In genomic region chr19:55581145-55581827, GRCh38 we compare ENCODE assay signal across 8 cellular contexts. TPM values are rescaled to one million over a fixed set of nuclear protein-coding genes. Genes with fewer than 3 reads are reported as not detected.
DNase-seq lines count a peak whose midpoint lies in the region; ATAC-seq and TF ChIP-seq lines count a peak whose summit lies in the region.

No MANE protein-coding gene starts in this region.

- H3K9ac ChIP-seq in HCT116 (ENCODE audit: low read length) (peak overlapping the region; percentile 86), adipocyte (ENCODE audit: low read length) (peak overlapping the region; percentile 95)

- peaks cover 16% of the 10 kb centered on the region for H3K79me2 ChIP-seq in HCT116 (ENCODE audit: insufficient read depth, low read length)

- no TSS peak for BruUV-seq in HCT116 (replicated peaks; lab: Mats Ljungman, UMichigan)

- no peak for TF ChIP-seq CTCF in 22Rv1 (IDR thresholded peaks at IDR 0.05)
- TF ChIP-seq CTCF in HCT116 (IDR thresholded peaks at IDR 0.05 in 2 of 3, conservative IDR thresholded peaks at IDR 0.05 in 1 of 3; ENCODE audit: borderline replicate concordance in 1 of 3, insufficient read depth in 1 of 3, low read depth in 2 of 3, low read length in 2 of 3): no peak
- TF ChIP-seq CTCF in testis (IDR thresholded peaks at IDR 0.05): no peak

- H3K4me1 ChIP-seq in HCT116 (ENCODE audit: control insufficient read depth in 1 of 2, insufficient read depth in 2 of 2, low read length in 2 of 2) (peaks cover 7 to 14% of the 10 kb centered on the region in 2 experiments; a peak in 3 of 4 replicates), adipocyte (ENCODE audit: control insufficient read depth, insufficient read depth, low read length) (peaks cover 35% of the 10 kb centered on the region), testis (peaks cover 28% of the 10 kb centered on the region)

- no peak for DNase-seq in HCT116 (ENCODE audit: low read depth, low spot score)
- DNase-seq in adipocyte (ENCODE audit: low read depth): no peak
- no peak for DNase-seq in left colon
- DNase-seq in testis: peak; percentile 39
- no peak for DNase-seq in HuH-7.5 (ENCODE audit: low spot score)

- H3K36me3 ChIP-seq in HCT116 (ENCODE audit: control insufficient read depth in 1 of 2, insufficient read depth in 2 of 2, low read length in 2 of 2) (no peaks in the 10 kb centered on the region; a peak in 2 of 4 replicates), adipocyte (ENCODE audit: control insufficient read depth, insufficient read depth, low read length, severe bottlenecking) (peaks cover 10% of the 10 kb centered on the region), testis (ENCODE audit: low read depth, missing control alignments) (no peaks in the 10 kb centered on the region)

- CTCF ChIA-PET in HCT116 (lab: Charles Lee): no interaction called here

- no peaks in the 10 kb centered on the region for H3K9me2 ChIP-seq in HCT116 (ENCODE audit: insufficient read depth)

- intact Hi-C loops in HCT116 (cut with micrococcal nuclease): no loop called here
- intact Hi-C loops in left colon (cut with DNase I, micrococcal nuclease): no loop called here
- intact Hi-C loops in testis (cut with DNase I; ENCODE audit: low total_unique reads): no loop called here

- no peaks in the 10 kb centered on the region for H4K20me1 ChIP-seq in HCT116 (ENCODE audit: insufficient read depth)

- RAD21 ChIA-PET in HCT116 (lab: Charles Lee; ENCODE audit: low non-redundant PET in 1 of 2, low total read pairs in 2 of 2, uncharacterized antibody in 2 of 2, unreplicated experiment in 2 of 2): no interaction called here

- ATAC-seq in HCT116 (peak; percentile 58), left colon (peak; percentile 41), GM19324 (IDR thresholded peaks at IDR 0.05; ENCODE audit: low FRiP score, unreplicated experiment) (no peak), HG02623 (IDR thresholded peaks at IDR 0.05; ENCODE audit: unreplicated experiment) (no peak)

- peak overlapping the region; percentile 84 for H3K4me2 ChIP-seq in HCT116 (ENCODE audit: low read length)

- H3K4me3 ChIP-seq in HCT116 (replicated peaks in 1 of 2; ENCODE audit: low read depth in 1 of 2, low read length in 2 of 2) (peak overlapping the region; percentile 92 to 94), adipocyte (ENCODE audit: low read length) (peak overlapping the region; percentile 93), testis (peak overlapping the region; percentile 68 to 85)

- no peak overlapping the region for H2AFZ ChIP-seq in HCT116 (ENCODE audit: low read depth, low read length, poor library complexity, severe bottlenecking)

- 25 to 33% methylated on average over 12 of the region's 12 CpGs for WGBS in testis, 2 donors

- no peak for TF ChIP-seq RAD21 in HCT116 (IDR thresholded peaks at IDR 0.05; ENCODE audit: low read depth)

- POLR2A ChIA-PET in HCT116 (lab: Charles Lee): interaction anchor here (1.1 to 1.2 kb wide), 2 partner anchors 23 to 73 kb away, joined by 4 read pairs; partner anchors contain the start of gene U2AF2

- no peaks in the 10 kb centered on the region for H3K27me3 ChIP-seq in HCT116 (ENCODE audit: insufficient read depth, low read length)
- no peaks in the 10 kb centered on the region for H3K27me3 ChIP-seq in adipocyte (replicated peaks; ENCODE audit: control insufficient read depth, insufficient read depth, low read length)
- no peaks in the 10 kb centered on the region for H3K27me3 ChIP-seq in testis

- no peaks in the 10 kb centered on the region for H3K9me3 ChIP-seq in HCT116 (ENCODE audit: control insufficient read depth in 1 of 2, insufficient read depth in 1 of 2, low read depth in 1 of 2, low read length in 2 of 2)
- H3K9me3 ChIP-seq in adipocyte (ENCODE audit: control insufficient read depth, low read length): no peaks in the 10 kb centered on the region
- no peaks in the 10 kb centered on the region for H3K9me3 ChIP-seq in testis

- peak overlapping the region; percentile 92 for H3K27ac ChIP-seq in 22Rv1
- peak overlapping the region; percentile 40 for H3K27ac ChIP-seq in HCT116 (ENCODE audit: low read depth, low read length)
- peak overlapping the region; percentile 89 for H3K27ac ChIP-seq in testis

- TF ChIP-seq POLR2A in HCT116 (IDR thresholded peaks at IDR 0.05; ENCODE audit: borderline replicate concordance, extremely low read depth, insufficient read depth, insufficient read length): no peak
- TF ChIP-seq POLR2A in testis (IDR thresholded peaks at IDR 0.05): no peak

TF ChIP-seq in HCT116, 20 proteins besides CTCF, POLR2A, EP300 and RAD21:
- no peak for TF ChIP-seq MAX (IDR thresholded peaks at IDR 0.05)
- TF ChIP-seq JUND (IDR thresholded peaks at IDR 0.05): no peak
- TF ChIP-seq EZH2phosphoT487 (IDR thresholded peaks at IDR 0.05; ENCODE audit: borderline replicate concordance): no peak
- TF ChIP-seq REST (IDR thresholded peaks at IDR 0.05; ENCODE audit: low read depth): peak; percentile 99
- no peak for TF ChIP-seq TCF7L2 (IDR thresholded peaks at IDR 0.05; ENCODE audit: borderline replicate concordance, extremely low read depth, insufficient read depth, insufficient read length)

RNA-seq across cellular contexts. Expression of gene ZNF579, which starts 0.6 kb away (rescaled TPM):
- total RNA-seq in HCT116 (2021; ENCODE audit: unreplicated experiment) (24.1 TPM), left colon (1 to 10 TPM; 5.3 to 7.3 TPM), testis (1 to 10 TPM; 4.0 to 7.2 TPM)
- polyA plus RNA-seq in HCT116 (2012): 11.9 and 12.7 TPM in 2 replicates
- polyA plus RNA-seq in testis (ENCODE audit: insufficient read depth, low read depth, low replicate concordance): 4.3 TPM

RNA-seq across cellular contexts. Expression of gene FIZ1, which starts 18.0 kb away (rescaled TPM):
- total RNA-seq in HCT116 (2021; ENCODE audit: unreplicated experiment) (15.3 TPM), left colon (10 to 100 TPM; 14.7 to 15.5 TPM), testis (10 to 100 TPM; 16.5 to 17.4 TPM)
- 11.7 and 12.5 TPM in 2 replicates for polyA plus RNA-seq in HCT116 (2012)
- polyA plus RNA-seq in testis (ENCODE audit: insufficient read depth, low read depth, low replicate concordance): 8.5 TPM

RNA-seq across cellular contexts. Expression of gene ZNF524, which starts 18.8 kb away (rescaled TPM):
- total RNA-seq in HCT116 (2021; ENCODE audit: unreplicated experiment): 17.2 TPM
- polyA plus RNA-seq in HCT116 (2012): 16.0 and 19.0 TPM in 2 replicates
- 10 to 100 TPM; 26.6 to 36.4 TPM for total RNA-seq in left colon
- total RNA-seq in testis: 10 to 100 TPM; 25.0 to 29.4 TPM
- polyA plus RNA-seq in testis (ENCODE audit: insufficient read depth, low read depth, low replicate concordance): 8.5 TPM

RNA-seq across cellular contexts. Expression of gene ZNF865, which starts 24.2 kb away (rescaled TPM):
- total RNA-seq in HCT116 (2021; ENCODE audit: unreplicated experiment) (16.2 TPM), left colon (10 to 100 TPM; 13.0 to 13.6 TPM), testis (10 to 100 TPM; 12.2 to 14.5 TPM)
- 9.4 and 10.7 TPM in 2 replicates for polyA plus RNA-seq in HCT116 (2012)
- polyA plus RNA-seq in testis (ENCODE audit: insufficient read depth, low read depth, low replicate concordance): 4.7 TPM

RNA-seq across cellular contexts. Expression of gene SBK3, which starts 35.9 kb away (rescaled TPM):
- 1.2 TPM for total RNA-seq in HCT116 (2021; ENCODE audit: unreplicated experiment)
- 0.64 and 0.71 TPM in 2 replicates for polyA plus RNA-seq in HCT116 (2012)
- not detected for total RNA-seq in left colon
- under 1 TPM; 0.39 to 0.81 TPM for total RNA-seq in testis
- 0.34 TPM for polyA plus RNA-seq in testis (ENCODE audit: insufficient read depth, low read depth, low replicate concordance)

Comparison
In these comparisons a context has a peak if more than half of its experiments do, and no peak if none do; other contexts are left out.
1. H3K27ac ChIP-seq: peak in every context shown above with its lines; median percentile 92 in 22Rv1; 89 in testis; 40 in HCT116.
2. ATAC-seq: peak in HCT116 (single experiment) and left colon (single experiment); none in GM19324 (single experiment) and HG02623 (single experiment).
3. Peak in every context shown above with its lines, with median percentiles within 50 percentile points of each other: H3K4me3 ChIP-seq.